ENCODE assay signal across 33 cellular contexts in the genomic region with DNA sequence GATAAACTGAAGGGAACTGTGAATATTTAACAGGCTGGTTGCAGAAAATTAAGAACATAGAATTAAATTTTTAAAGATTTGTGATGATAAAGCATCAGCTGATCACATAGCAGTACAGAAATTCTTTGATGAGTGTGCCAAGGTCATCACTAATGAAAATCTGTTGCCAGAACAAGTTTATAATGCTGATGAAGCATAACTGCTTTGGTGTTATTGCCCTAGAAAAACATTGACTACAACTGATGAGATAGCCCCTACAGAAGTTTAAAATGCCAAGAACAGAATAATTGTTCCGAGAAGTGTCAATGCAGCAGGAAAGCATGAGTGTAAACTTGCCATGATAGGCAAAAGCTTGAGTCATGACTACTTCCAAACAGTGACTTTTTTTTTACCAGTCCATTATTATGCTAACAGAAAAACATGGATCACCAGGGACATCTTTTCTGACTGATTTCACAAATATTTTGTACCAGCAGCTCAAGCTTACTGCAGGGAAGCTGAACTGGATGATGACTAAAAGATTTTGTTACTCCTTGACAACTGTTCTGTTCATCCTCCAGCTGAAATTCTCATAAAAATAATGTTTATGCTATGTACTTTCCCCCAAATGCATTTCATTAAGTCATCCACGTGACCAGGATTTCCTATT.
DNase-seq lines count a peak whose midpoint lies in the region; TF ChIP-seq lines count a peak whose summit lies in the region.
"Had no signal": no experiment of that assay in that cellular context is flagged by ENCODE, and none has a peak within 500 bp of the region (broad histone marks: within the 10 kb centered on the region; RNA-seq: fewer than 3 reads in every experiment).

No MANE protein-coding gene starts in this region.

- H3K36me3 Mint-ChIP-seq in endothelial cell (ENCODE audit: low read depth, unreplicated experiment) = no peaks in the 10 kb centered on the region
- H3K36me3 Mint-ChIP-seq: activated naive CD4-positive, alpha-beta T cell treated with anti-CD3 and anti-CD28 coated beads, Interleukin-2, amount 50 U/mL, for 72 hours; mesothelial cell of epicardium; naive B cell; T-cell; WTC11 had no signal

- H3K27ac Mint-ChIP-seq in endothelial cell (ENCODE audit: unreplicated experiment) = no peak overlapping the region
- H3K27ac Mint-ChIP-seq: activated CD4-positive, alpha-beta T cell treated with anti-CD3 and anti-CD28 coated beads, Interleukin-2, amount 10 ng/mL, durations not matched to agents 7 days and 5 days; activated naive CD4-positive, alpha-beta T cell treated with anti-CD3 and anti-CD28 coated beads, Interleukin-2, amount 50 U/mL, for 72 hours; mesothelial cell of epicardium; naive B cell; T-cell; WTC11 had no signal

- no peak for TF ChIP-seq CTCF in epithelial cell of esophagus (IDR thresholded peaks at IDR 0.05; ENCODE audit: insufficient read depth, low read depth, low read length, missing control alignments)
- no peak for TF ChIP-seq CTCF in endothelial cell (IDR thresholded peaks at IDR 0.05; ENCODE audit: unreplicated experiment)

- H3K27me3 ChIP-seq in mesendoderm (ENCODE audit: insufficient read depth, low read length, poor library complexity) = no peaks in the 10 kb centered on the region
- H3K27me3 ChIP-seq: cardiac muscle cell, heart left ventricle, SJCRH30, tibial nerve had no signal

- no peak overlapping the region for H3K56ac ChIP-seq in mesendoderm (ENCODE audit: low read length)

- no peak overlapping the region for H4K5ac ChIP-seq in mesendoderm (ENCODE audit: low read length)

- H3K4ac ChIP-seq in mesendoderm (ENCODE audit: low read depth, low read length) = no peak overlapping the region

- H2BK5ac ChIP-seq in mesendoderm (ENCODE audit: low read length) = no peak overlapping the region

- H3K9ac ChIP-seq in mesendoderm (ENCODE audit: low read length) = no peak overlapping the region

- H3K79me2 ChIP-seq in mesendoderm (ENCODE audit: control insufficient read depth, insufficient read depth, low read length) = no peaks in the 10 kb centered on the region

- no peak overlapping the region for H3K4me2 ChIP-seq in mesendoderm (ENCODE audit: low read length)

- H3K4me3 ChIP-seq in epithelial cell of esophagus (ENCODE audit: low read length) (no peak overlapping the region), skeletal muscle cell (ENCODE audit: low read depth, low read length) (no peak overlapping the region), mesendoderm (ENCODE audit: low read length) (no peak overlapping the region)
- H3K4me3 ChIP-seq: cardiac muscle cell, heart left ventricle, prostate gland, SJCRH30, tibial nerve had no signal

- no peak overlapping the region for H3K27ac ChIP-seq in mesendoderm (ENCODE audit: low read depth, low read length)
- H3K27ac ChIP-seq: cardiac muscle cell, heart left ventricle, prostate gland, SJCRH30, tibial nerve had no signal

- no peaks in the 10 kb centered on the region for H3K79me1 ChIP-seq in mesendoderm (ENCODE audit: low read length)

- no peaks in the 10 kb centered on the region for H3K4me1 ChIP-seq in mesendoderm (ENCODE audit: control insufficient read depth, low read depth, low read length)
- H3K4me1 ChIP-seq: prostate gland, SJCRH30, tibial nerve had no signal

- H3K18ac ChIP-seq in mesendoderm (ENCODE audit: low read length) = no peak overlapping the region

- H2AK5ac ChIP-seq in mesendoderm (ENCODE audit: low read length) = no peak overlapping the region

- no peak overlapping the region for H2BK120ac ChIP-seq in mesendoderm (ENCODE audit: low read depth, low read length)

- H3K4me1 Mint-ChIP-seq in endothelial cell (ENCODE audit: unreplicated experiment) = no peaks in the 10 kb centered on the region
- H3K4me1 Mint-ChIP-seq: activated CD4-positive, alpha-beta T cell treated with anti-CD3 and anti-CD28 coated beads, Interleukin-2, amount 10 ng/mL, durations not matched to agents 7 days and 5 days; naive B cell; T-cell had no signal

- no peaks in the 10 kb centered on the region for H3K36me3 ChIP-seq in mesendoderm (ENCODE audit: control insufficient read depth, insufficient read depth, low read length)
- H3K36me3 ChIP-seq: cardiac muscle cell, heart left ventricle, prostate gland, SJCRH30, tibial nerve had no signal

- no peak overlapping the region for H2BK15ac ChIP-seq in mesendoderm (replicated peaks; ENCODE audit: low read depth)

- DNase-seq in AG20443 (ENCODE audit: low spot score) (peak; percentile 36), HT1080 (ENCODE audit: low read depth) (peak; percentile 1), epithelial cell of esophagus (ENCODE audit: low read depth) (peak; percentile 3), skeletal muscle cell (ENCODE audit: low read depth) (peak; percentile 49), NCI-H1930 (lab: John Stamatoyannopoulos, UW) (no peak), endothelial cell (ENCODE audit: low spot score) (no peak), mesendoderm (no peak), NCI-H2196 (lab: John Stamatoyannopoulos, UW; ENCODE audit: unreplicated experiment) (no peak)
- DNase-seq: activated CD4-positive, alpha-beta T cell treated with anti-CD3 and anti-CD28 coated beads, Interleukin-2, amount 10 ng/mL, durations not matched to agents 7 days and 5 days; activated effector memory CD4-positive, alpha-beta T cell treated with Interleukin-2 at 50 U/mL for 16 hours; effector CD8-positive, alpha-beta T cell; foreskin melanocyte; GF-D8; heart left ventricle; KG1; kidney; MM.1S; naive B cell; NCI-H1417 treated with DMSO at 0.1 percent for 48 hours; NCI-H2081 treated with DMSO at 0.1 percent for 48 hours; NCI-H345; NCI-H774; RPMI8226; SJCRH30; stimulated activated CD4-positive, alpha-beta T cell treated with anti-CD3 and anti-CD28 coated beads, Interleukin-15, amount 100 ng/mL, for 24 hours; stimulated activated CD4-positive, alpha-beta T cell treated with anti-CD3 and anti-CD28 coated beads, Interleukin-4, amount 100 ng/mL, for 4 hours; T-cell had no signal

- no peaks in the 10 kb centered on the region for H3K9me3 Mint-ChIP-seq in endothelial cell (ENCODE audit: unreplicated experiment)
- H3K9me3 Mint-ChIP-seq: WTC11 had no signal

- H3K27me3 Mint-ChIP-seq in endothelial cell (ENCODE audit: unreplicated experiment) = no peaks in the 10 kb centered on the region
- H3K27me3 Mint-ChIP-seq: activated CD4-positive, alpha-beta T cell treated with anti-CD3 and anti-CD28 coated beads, Interleukin-2, amount 10 ng/mL, durations not matched to agents 7 days and 5 days; naive B cell; T-cell had no signal

- no peak overlapping the region for H3K4me3 Mint-ChIP-seq in endothelial cell (ENCODE audit: unreplicated experiment)
- H3K4me3 Mint-ChIP-seq: activated CD4-positive, alpha-beta T cell treated with anti-CD3 and anti-CD28 coated beads, Interleukin-2, amount 10 ng/mL, durations not matched to agents 7 days and 5 days; mesothelial cell of epicardium; naive B cell; T-cell; WTC11 had no signal

- H4K8ac ChIP-seq in mesendoderm (ENCODE audit: low read depth, low read length) = no peak overlapping the region

- no CpG with 5 or more reads among the region's 2 CpGs for WGBS in mesendoderm (ENCODE audit: extremely low coverage, insufficient coverage, low lambda C conversion rate)

- H3K23ac ChIP-seq in mesendoderm (ENCODE audit: low read length) = no peak overlapping the region

Comparison
In these comparisons a context has a peak if more than half of its experiments do, and no peak if none do; other contexts are left out.
1. DNase-seq: peak in AG20443 (single experiment), HT1080 (single experiment), epithelial cell of esophagus (single experiment) and skeletal muscle cell (single experiment); none in NCI-H1930 (0 of 2), endothelial cell (single experiment), mesendoderm (single experiment) and NCI-H2196 (single experiment).